17 cellular contexts compared by ENCODE assay signal in the genomic region with DNA sequence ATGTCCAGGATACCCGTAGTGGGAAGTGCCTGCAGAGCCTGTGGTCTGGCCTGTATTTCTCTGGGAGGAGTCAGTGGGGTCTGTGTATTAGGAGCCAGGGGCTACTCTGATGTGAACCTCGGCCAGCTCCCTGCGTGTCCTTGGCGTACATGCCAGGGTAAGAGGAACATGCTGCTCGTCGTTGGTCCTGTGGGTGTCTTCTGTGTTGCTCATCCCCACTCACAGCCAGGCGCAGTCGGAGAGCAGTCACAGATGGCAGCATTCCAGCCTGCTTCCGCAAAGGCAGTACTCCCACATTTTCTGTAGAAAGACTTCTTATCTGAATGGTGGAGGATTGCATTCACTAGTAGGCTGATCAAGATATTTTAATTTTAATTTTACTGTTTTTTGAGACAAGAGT.
DNase-seq lines count a peak whose midpoint lies in the region; ATAC-seq and TF ChIP-seq lines count a peak whose summit lies in the region.
"Had no signal": no experiment of that assay in that cellular context is flagged by ENCODE, and none has a peak within 500 bp of the region (broad histone marks: within the 10 kb centered on the region; RNA-seq: fewer than 3 reads in every experiment).

No MANE protein-coding gene starts in this region.

- no peaks in the 10 kb centered on the region for H3K27me3 Mint-ChIP-seq in CD14-positive monocyte (ENCODE audit: low read depth in 3 of 3)
- H3K27me3 Mint-ChIP-seq: CD8-positive, alpha-beta memory T cell had no signal

- TF ChIP-seq CTCF in sigmoid colon (IDR thresholded peaks at IDR 0.05) = no peak
- no peak for TF ChIP-seq CTCF in prostate gland (IDR thresholded peaks at IDR 0.05)
- no peak for TF ChIP-seq CTCF in CD14-positive monocyte (IDR thresholded peaks at IDR 0.05)

- intact Hi-C loops in right cardiac atrium (cut with DNase I) (no loop called here), sigmoid colon (cut with DNase I) (no loop called here), prostate gland (cut with DNase I) (no loop called here), CD14-positive monocyte (cut with micrococcal nuclease) (no loop called here)

- H3K27me3 ChIP-seq in right cardiac atrium (ENCODE audit: control insufficient read depth, insufficient read depth) = no peaks in the 10 kb centered on the region
- H3K27me3 ChIP-seq in sigmoid colon = no peaks in the 10 kb centered on the region
- no peaks in the 10 kb centered on the region for H3K27me3 ChIP-seq in prostate gland (replicated peaks; ENCODE audit: insufficient read depth)
- H3K27me3 ChIP-seq: esophagus muscularis mucosa had no signal

- H3K36me3 Mint-ChIP-seq in CD14-positive monocyte = peaks cover 82 to 97% of the 10 kb centered on the region in 2 donors

- H3K27ac ChIP-seq in right cardiac atrium (ENCODE audit: low read length) (no peak overlapping the region), sigmoid colon (no peak overlapping the region), prostate gland (no peak overlapping the region)
- H3K27ac ChIP-seq: coronary artery, esophagus muscularis mucosa, HL-60 had no signal

- H3K9me3 ChIP-seq in right cardiac atrium (ENCODE audit: control insufficient read depth, low read length) (no peaks in the 10 kb centered on the region), sigmoid colon (no peaks in the 10 kb centered on the region), prostate gland (no peaks in the 10 kb centered on the region)
- H3K9me3 ChIP-seq: esophagus muscularis mucosa, mucosa of descending colon had no signal

- TF ChIP-seq EP300 in sigmoid colon (IDR thresholded peaks at IDR 0.05) = no peak

- H3K36me3 ChIP-seq in sigmoid colon (peaks cover 5 to 82% (median 17%) of the 10 kb centered on the region in 4 donors), prostate gland (peaks cover 0 to 13% of the 10 kb centered on the region in 2 donors)

- WGBS in right cardiac atrium = 15% methylated on average over 9 of the region's 9 CpGs
- WGBS in sigmoid colon, 2 donors = 88 to 90% methylated on average over 9 of the region's 9 CpGs
- 69% methylated on average over 9 of the region's 9 CpGs for WGBS in prostate gland

- DNase-seq in NCI-H226 (peak; percentile 74), amniotic epithelial cell (ENCODE audit: low read depth) (peak; percentile 80), right cardiac atrium (peak in 2 of 3 donors; percentile 65 to 77), sigmoid colon (peak; percentile 74), prostate gland (ENCODE audit: low spot score) (no peak), GOT3 (lab: John Stamatoyannopoulos, UW) (no peak), CD14-positive monocyte (ENCODE audit: low spot score) (no peak)
- DNase-seq: activated CD8-positive, alpha-beta memory T cell treated with anti-CD3 and anti-CD28 coated beads for 24 hours; CD8-positive, alpha-beta memory T cell; NCI-H187; NCI-H748 treated with DMSO at 0.1 percent for 48 hours; T1000 had no signal

- peaks cover 4% of the 10 kb centered on the region for H3K4me1 ChIP-seq in right cardiac atrium (ENCODE audit: control insufficient read depth, insufficient read depth, low read length)
- H3K4me1 ChIP-seq in sigmoid colon = peaks cover 0 to 7% (median 1%) of the 10 kb centered on the region in 4 donors
- H3K4me1 ChIP-seq in prostate gland (replicated peaks) = no peaks in the 10 kb centered on the region

- no peaks in the 10 kb centered on the region for H3K9me3 Mint-ChIP-seq in CD14-positive monocyte
- H3K9me3 Mint-ChIP-seq: activated naive CD4-positive, alpha-beta T cell treated with anti-CD3 and anti-CD28 coated beads, Interleukin-2, amount 50 U/mL, for 72 hours; CD8-positive, alpha-beta memory T cell had no signal

- ATAC-seq in right cardiac atrium = peak in 1 of 2 donors; percentile 47
- ATAC-seq: activated naive CD4-positive, alpha-beta T cell treated with anti-CD3 and anti-CD28 coated beads, Interleukin-2, amount 50 U/mL, for 72 hours; mucosa of descending colon had no signal

- no peak for TF ChIP-seq POLR2A in sigmoid colon (IDR thresholded peaks at IDR 0.05)
- no peak for TF ChIP-seq POLR2A in prostate gland (IDR thresholded peaks at IDR 0.05)

- peak overlapping the region in 1 of 7 donors; percentile 12 for H3K27ac Mint-ChIP-seq in CD14-positive monocyte

- no peak overlapping the region for H3K4me3 ChIP-seq in right cardiac atrium (ENCODE audit: low read length)
- no peak overlapping the region for H3K4me3 ChIP-seq in sigmoid colon
- H3K4me3 ChIP-seq in prostate gland = no peak overlapping the region
- H3K4me3 ChIP-seq: coronary artery, esophagus muscularis mucosa, mucosa of descending colon had no signal

- H3K4me3 Mint-ChIP-seq in CD14-positive monocyte = no peak overlapping the region

- peaks cover 11% of the 10 kb centered on the region for H3K4me1 Mint-ChIP-seq in CD14-positive monocyte

Comparison
In these comparisons a context has a peak if more than half of its experiments do, and no peak if none do; other contexts are left out.
1. DNase-seq: peak in NCI-H226 (single experiment), amniotic epithelial cell (single experiment), right cardiac atrium (2 of 3) and sigmoid colon (single experiment); none in prostate gland (single experiment), GOT3 (single experiment) and CD14-positive monocyte (single experiment).